ENCODE assay signal across 9 cellular contexts in the genomic region with DNA sequence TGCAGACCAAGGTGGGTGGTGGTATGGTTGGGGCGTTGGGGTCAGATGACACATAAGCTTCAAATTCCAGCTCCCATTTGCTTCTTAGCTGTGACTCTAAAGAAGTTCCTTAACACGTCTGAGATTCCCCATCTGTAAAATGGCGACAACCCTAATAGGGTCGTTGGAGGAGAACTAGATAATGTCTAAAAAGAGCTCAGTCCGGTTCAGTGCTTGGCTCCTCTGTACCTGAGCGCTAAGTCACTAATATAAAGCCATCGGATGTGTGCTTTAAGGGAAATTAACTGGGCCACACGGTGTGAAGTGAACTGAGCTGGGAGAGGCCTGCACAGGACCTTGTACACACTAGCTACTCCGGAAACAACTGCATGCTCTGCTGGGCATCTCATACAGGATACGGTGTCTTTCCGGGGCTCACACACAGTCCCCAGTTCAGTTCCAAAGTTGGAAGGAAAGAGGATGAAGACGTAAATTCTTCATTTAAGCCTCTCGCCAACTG. TPM values are rescaled to one million over a fixed set of nuclear protein-coding genes. Genes with fewer than 3 reads are reported as not detected.
A peak's percentile ranks its signal among the peaks of the same experiment; 100 is the strongest.
DNase-seq lines count a peak whose midpoint lies in the region; ATAC-seq and TF ChIP-seq lines count a peak whose summit lies in the region.
"Had no signal": no experiment of that assay in that cellular context is flagged by ENCODE, and none has a peak within 500 bp of the region (broad histone marks: within the 10 kb centered on the region; RNA-seq: fewer than 3 reads in every experiment).

No MANE protein-coding gene starts in this region.

- WGBS in lung, 2 donors, result 69 to 78% methylated on average over 13 of the region's 13 CpGs

- no peak for TF ChIP-seq POLR2A in vagina (IDR thresholded peaks at IDR 0.05)

- TF ChIP-seq CTCF in lung (IDR thresholded peaks at IDR 0.05; ENCODE audit: control extremely low read depth, extremely low read depth) (no peak), vagina (IDR thresholded peaks at IDR 0.05) (no peak)

- intact Hi-C loops in vagina (cut with DNase I), result loop anchor here (10.0 kb wide), 1 partner anchor 62 kb away; no protein-coding TSS in a partner anchor

- H3K9me3 ChIP-seq in lung (ENCODE audit: control insufficient read depth in 2 of 2, insufficient read depth in 1 of 2, low read length in 1 of 2), result no peaks in the 10 kb centered on the region
- no peaks in the 10 kb centered on the region for H3K9me3 ChIP-seq in vagina

- H3K4me3 ChIP-seq in lung (peak overlapping the region; percentile 7), vagina (peak overlapping the region; percentile 73 to 77)

- H3K36me3 ChIP-seq in lung (ENCODE audit: control insufficient read depth in 2 of 2, insufficient read depth in 2 of 2, low read length in 2 of 2) (no peaks in the 10 kb centered on the region), vagina (peaks cover 0 to 7% of the 10 kb centered on the region in 2 donors)

- peak overlapping the region; percentile 96 for H3K27ac Mint-ChIP-seq in activated naive CD8-positive, alpha-beta T cell treated with anti-CD3 and anti-CD28 coated beads for 36 hours

- H3K27me3 ChIP-seq in lung (ENCODE audit: control insufficient read depth, insufficient read depth), result no peaks in the 10 kb centered on the region
- H3K27me3 ChIP-seq in vagina, result no peaks in the 10 kb centered on the region

- H3K27me3 Mint-ChIP-seq in activated naive CD8-positive, alpha-beta T cell treated with anti-CD3 and anti-CD28 coated beads for 36 hours, result no peaks in the 10 kb centered on the region

- H3K27ac ChIP-seq in lung (ENCODE audit: low read depth in 1 of 2, low read length in 1 of 2) (peak overlapping the region; percentile 41 to 72), vagina (peak overlapping the region; percentile 84)

- peak overlapping the region; percentile 98 for H3K4me3 Mint-ChIP-seq in activated naive CD8-positive, alpha-beta T cell treated with anti-CD3 and anti-CD28 coated beads for 36 hours

- H3K4me1 ChIP-seq in lung (ENCODE audit: control insufficient read depth in 2 of 2, insufficient read depth in 2 of 2, low read length in 2 of 2) (peaks cover 0 to 5% of the 10 kb centered on the region in 2 donors), vagina (peaks cover 31% of the 10 kb centered on the region)

- peaks cover 26% of the 10 kb centered on the region for H3K36me3 Mint-ChIP-seq in activated naive CD8-positive, alpha-beta T cell treated with anti-CD3 and anti-CD28 coated beads for 36 hours

- peaks cover 40% of the 10 kb centered on the region for H3K4me1 Mint-ChIP-seq in activated naive CD8-positive, alpha-beta T cell treated with anti-CD3 and anti-CD28 coated beads for 36 hours

- DNase-seq in NCI-H146 treated with DMSO at 0.1 percent for 48 hours (lab: John Stamatoyannopoulos, UW; ENCODE audit: unreplicated experiment), result peak; percentile 66
- no peak for DNase-seq in NCI-H146 (lab: John Stamatoyannopoulos, UW)
- no peak for DNase-seq in activated naive CD8-positive, alpha-beta T cell treated with anti-CD3 and anti-CD28 coated beads for 36 hours
- DNase-seq in lung (ENCODE audit: low spot score), result no peak
- DNase-seq in vagina (ENCODE audit: extremely low spot score in 2 of 2), result no peak
- DNase-seq in AML-193 (lab: John Stamatoyannopoulos, UW), result no peak
- no peak for DNase-seq in HUDEP-2 (lab: John Stamatoyannopoulos, UW; ENCODE audit: unreplicated experiment in 76 of 76)

- peak; percentile 24 for ATAC-seq in HG03196 (IDR thresholded peaks at IDR 0.05; ENCODE audit: unreplicated experiment)
- ATAC-seq in lung (ENCODE audit: insufficient read depth, low FRiP score), result no peak

- H3K9me3 Mint-ChIP-seq in activated naive CD8-positive, alpha-beta T cell treated with anti-CD3 and anti-CD28 coated beads for 36 hours, result no peaks in the 10 kb centered on the region

RNA-seq across cellular contexts. Expression of a gene that starts 0.5 kb away (rescaled TPM):
- total RNA-seq in activated naive CD8-positive, alpha-beta T cell treated with anti-CD3 and anti-CD28 coated beads for 36 hours, result 10 to 100 TPM; 20.9 to 22.8 TPM
- total RNA-seq in lung (10 to 100 TPM; 30.9 to 33.9 TPM), vagina (28.0 TPM)
- 10 to 100 TPM; 21.1 to 22.7 TPM for polyA plus RNA-seq in lung

RNA-seq across cellular contexts. Expression of a gene that starts 22.9 kb away (rescaled TPM):
- 1 to 10 TPM; 4.1 to 5.5 TPM for total RNA-seq in activated naive CD8-positive, alpha-beta T cell treated with anti-CD3 and anti-CD28 coated beads for 36 hours
- 10 to 100 TPM; 22.3 to 57.9 TPM for total RNA-seq in lung
- polyA plus RNA-seq in lung, result 10 to 100 TPM; 15.7 to 26.0 TPM
- 24.1 TPM for total RNA-seq in vagina

RNA-seq across cellular contexts. Expression of a gene that starts 35.3 kb away (rescaled TPM):
- total RNA-seq in activated naive CD8-positive, alpha-beta T cell treated with anti-CD3 and anti-CD28 coated beads for 36 hours, result under 1 TPM; 0.22 to 0.27 TPM
- total RNA-seq in lung, result 10 to 100 TPM in 1 of 2 donors, 1 to 10 TPM in 1; 2.4 to 12.8 TPM
- under 1 TPM; 0.44 to 0.93 TPM for polyA plus RNA-seq in lung
- total RNA-seq in vagina, result 1.7 TPM
- polyA plus RNA-seq: AG04450 had no signal

RNA-seq across cellular contexts. Expression of a gene that starts 49.4 kb away (rescaled TPM):
- 1 to 10 TPM; 3.1 to 3.2 TPM for total RNA-seq in activated naive CD8-positive, alpha-beta T cell treated with anti-CD3 and anti-CD28 coated beads for 36 hours
- 10 to 100 TPM; 16.8 to 26.8 TPM for total RNA-seq in lung
- polyA plus RNA-seq in lung, result 10 to 100 TPM; 15.1 to 18.9 TPM
- 125 TPM for total RNA-seq in vagina
